In genomic region chr7:118109607-118110006, GRCh38 we compare ENCODE assay signal across 1 cellular context.
TF ChIP-seq lines count a peak whose summit lies in the region.

No MANE protein-coding gene starts in this region.

TF ChIP-seq in GM12878, 131 proteins besides CTCF, POLR2A, EP300 and RAD21 (continued from another document):
- TF ChIP-seq, protein P1, sequence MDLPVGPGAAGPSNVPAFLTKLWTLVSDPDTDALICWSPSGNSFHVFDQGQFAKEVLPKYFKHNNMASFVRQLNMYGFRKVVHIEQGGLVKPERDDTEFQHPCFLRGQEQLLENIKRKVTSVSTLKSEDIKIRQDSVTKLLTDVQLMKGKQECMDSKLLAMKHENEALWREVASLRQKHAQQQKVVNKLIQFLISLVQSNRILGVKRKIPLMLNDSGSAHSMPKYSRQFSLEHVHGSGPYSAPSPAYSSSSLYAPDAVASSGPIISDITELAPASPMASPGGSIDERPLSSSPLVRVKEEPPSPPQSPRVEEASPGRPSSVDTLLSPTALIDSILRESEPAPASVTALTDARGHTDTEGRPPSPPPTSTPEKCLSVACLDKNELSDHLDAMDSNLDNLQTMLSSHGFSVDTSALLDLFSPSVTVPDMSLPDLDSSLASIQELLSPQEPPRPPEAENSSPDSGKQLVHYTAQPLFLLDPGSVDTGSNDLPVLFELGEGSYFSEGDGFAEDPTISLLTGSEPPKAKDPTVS (IDR thresholded peaks at IDR 0.05; ENCODE audit: low read depth, low read length), result no peak
- no peak for TF ChIP-seq SIX5 (IDR thresholded peaks at IDR 0.05; ENCODE audit: low read depth, low read length, severe bottlenecking)
- TF ChIP-seq ZNF274 (IDR thresholded peaks at IDR 0.05; ENCODE audit: insufficient read depth, insufficient read length), result no peak
- no peak for TF ChIP-seq NR2C2 (IDR thresholded peaks at IDR 0.05; ENCODE audit: borderline replicate concordance, control insufficient read depth, insufficient read length, low read depth)
- TF ChIP-seq POLR2AphosphoS2 (IDR thresholded peaks at IDR 0.05; ENCODE audit: low read depth, low read length), result no peak
- TF ChIP-seq, protein P2, sequence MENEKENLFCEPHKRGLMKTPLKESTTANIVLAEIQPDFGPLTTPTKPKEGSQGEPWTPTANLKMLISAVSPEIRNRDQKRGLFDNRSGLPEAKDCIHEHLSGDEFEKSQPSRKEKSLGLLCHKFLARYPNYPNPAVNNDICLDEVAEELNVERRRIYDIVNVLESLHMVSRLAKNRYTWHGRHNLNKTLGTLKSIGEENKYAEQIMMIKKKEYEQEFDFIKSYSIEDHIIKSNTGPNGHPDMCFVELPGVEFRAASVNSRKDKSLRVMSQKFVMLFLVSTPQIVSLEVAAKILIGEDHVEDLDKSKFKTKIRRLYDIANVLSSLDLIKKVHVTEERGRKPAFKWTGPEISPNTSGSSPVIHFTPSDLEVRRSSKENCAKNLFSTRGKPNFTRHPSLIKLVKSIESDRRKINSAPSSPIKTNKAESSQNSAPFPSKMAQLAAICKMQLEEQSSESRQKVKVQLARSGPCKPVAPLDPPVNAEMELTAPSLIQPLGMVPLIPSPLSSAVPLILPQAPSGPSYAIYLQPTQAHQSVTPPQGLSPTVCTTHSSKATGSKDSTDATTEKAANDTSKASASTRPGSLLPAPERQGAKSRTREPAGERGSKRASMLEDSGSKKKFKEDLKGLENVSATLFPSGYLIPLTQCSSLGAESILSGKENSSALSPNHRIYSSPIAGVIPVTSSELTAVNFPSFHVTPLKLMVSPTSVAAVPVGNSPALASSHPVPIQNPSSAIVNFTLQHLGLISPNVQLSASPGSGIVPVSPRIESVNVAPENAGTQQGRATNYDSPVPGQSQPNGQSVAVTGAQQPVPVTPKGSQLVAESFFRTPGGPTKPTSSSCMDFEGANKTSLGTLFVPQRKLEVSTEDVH (IDR thresholded peaks at IDR 0.05; ENCODE audit: low read depth, partially characterized antibody), result no peak
- no peak for TF ChIP-seq SMC3 (IDR thresholded peaks at IDR 0.05; ENCODE audit: borderline replicate concordance, low read length)
TF ChIP-seq in GM12878: peak in this region for 0.
